8 cellular contexts compared by ENCODE assay signal in genomic region chrX:15244421-15244820, GRCh38. TPM values are rescaled to one million over a fixed set of nuclear protein-coding genes. Genes with fewer than 3 reads are reported as not detected.
"Had no signal": no experiment of that assay in that cellular context is flagged by ENCODE, and none has a peak within 500 bp of the region (broad histone marks: within the 10 kb centered on the region; RNA-seq: fewer than 3 reads in every experiment).

No MANE protein-coding gene starts in this region.

- H2AFZ ChIP-seq: GM23338 had no signal

- H3K4me3 Mint-ChIP-seq: GM23338, H9, IgD-negative memory B cell had no signal

- H3K36me3 Mint-ChIP-seq: IgD-negative memory B cell had no signal

- H3K4me2 ChIP-seq: GM23338 had no signal

- FAIRE-seq: H1, H54, HepG2 had no signal

- H3K27ac Mint-ChIP-seq: GM23338, H9, IgD-negative memory B cell had no signal

- H3K4me1 Mint-ChIP-seq: GM23338, H9, IgD-negative memory B cell had no signal

- H3K9me3 Mint-ChIP-seq: GM23338 had no signal

- DNase-seq: H9, HCEC 1CT, KBM-7 had no signal

- H3K4me3 ChIP-seq: GM23338 had no signal

- ATAC-seq: GM23338, HepG2 had no signal

RNA-seq across cellular contexts. Expression of gene ASB9, which starts 25.5 kb away (rescaled TPM):
- total RNA-seq: H9 had no signal
- polyA plus RNA-seq: IgD-negative memory B cell had no signal
